ENCODE assay signal across 27 cellular contexts in genomic region chr16:46404028-46404427, GRCh38.
"Had no signal": no experiment of that assay in that cellular context is flagged by ENCODE, and none has a peak within 500 bp of the region (broad histone marks: within the 10 kb centered on the region; RNA-seq: fewer than 3 reads in every experiment).

No MANE protein-coding gene starts in this region.

- ATAC-seq: stimulated activated effector memory CD8-positive, alpha-beta T cell treated with anti-CD3 and anti-CD28 coated beads, Interleukin-12 subunit alpha, Interleukin-12 subunit beta, amount 100 ng/mL, for 72 hours; stimulated activated memory B cell treated with anti-CD40 and anti-IgM and Interleukin-4, amounts not matched to agents 10 μg/mL and 1 μg/mL and 100 μg/mL, for 72 hours; stimulated activated naive B cell treated with anti-CD40 and anti-IgM and Interleukin-4, amounts not matched to agents 10 μg/mL and 1 μg/mL and 100 μg/mL, for 72 hours; stimulated activated naive CD8-positive, alpha-beta T cell treated with anti-CD3 and anti-CD28 coated beads, Interleukin-15, amount 100 ng/mL, for 72 hours; stimulated activated naive CD8-positive, alpha-beta T cell treated with anti-CD3 and anti-CD28 coated beads, Interleukin-15, Interleukin-2, amounts not matched to agents 100 U/mL and 50 U/mL, for 24 hours; upper lobe of right lung had no signal

- H3K4me3 ChIP-seq: stomach, suprapubic skin, testis, thoracic aorta, thyroid gland, tibial artery, tibial nerve, transverse colon, upper lobe of left lung, upper lobe of right lung, uterus, vagina had no signal

- H3K9me3 ChIP-seq: suprapubic skin, testis, thoracic aorta, thyroid gland, vagina had no signal

- DNase-seq: stimulated activated CD4-positive, alpha-beta T cell treated with anti-CD3 and anti-CD28 coated beads, Interleukin-2, amount 100 ng/mL, for 48 hours; stimulated activated CD4-positive, alpha-beta T cell treated with anti-CD3 and anti-CD28 coated beads, Interleukin-4, amount 100 ng/mL, for 1 hour; stimulated activated CD4-positive, alpha-beta T cell treated with anti-CD3 and anti-CD28 coated beads, Interleukin-4, amount 100 ng/mL, for 24 hours; stimulated activated CD4-positive, alpha-beta T cell treated with anti-CD3 and anti-CD28 coated beads, Interleukin-4, amount 100 ng/mL, for 4 hours; stimulated activated CD8-positive, alpha-beta memory T cell treated with anti-CD3 and anti-CD28 coated beads, Interleukin-4, amount 100 ng/mL, for 48 hours; stimulated activated naive B cell treated with anti-CD40 and anti-IgM and Interleukin-4, amounts not matched to agents 10 μg/mL and 1 μg/mL and 100 μg/mL, for 72 hours; stimulated activated naive CD4-positive, alpha-beta T cell; stimulated activated naive CD4-positive, alpha-beta T cell treated with Interleukin-2 at 50 U/mL for 16 hours; stimulated activated naive CD8-positive, alpha-beta T cell treated with anti-CD3 and anti-CD28 coated beads, Interleukin-15, amount 100 ng/mL, for 72 hours; stimulated activated naive CD8-positive, alpha-beta T cell treated with anti-CD3 and anti-CD28 coated beads, Interleukin-15, Interleukin-2, amounts not matched to agents 100 U/mL and 50 U/mL, for 24 hours; stomach; substantia nigra; testis; thyroid gland; tibial artery; transverse colon; trophoblast cell; upper lobe of left lung; upper lobe of right lung; uterus had no signal

- H3K27ac ChIP-seq: stomach, suprapubic skin, testis, thoracic aorta, thyroid gland, tibial artery, tibial nerve, transverse colon, upper lobe of left lung, upper lobe of right lung, uterus, vagina had no signal

- H3K4me1 ChIP-seq: stomach, suprapubic skin, testis, thyroid gland, tibial artery, tibial nerve, transverse colon, upper lobe of left lung, upper lobe of right lung, uterus, vagina had no signal

- FAIRE-seq: urothelium cell line had no signal

- H3K27me3 ChIP-seq: stomach, suprapubic skin, testis, thyroid gland, tibial artery, tibial nerve, transverse colon, upper lobe of left lung, upper lobe of right lung, uterus, vagina had no signal

- H3K36me3 ChIP-seq: stomach, suprapubic skin, thoracic aorta, thyroid gland, tibial artery, tibial nerve, transverse colon, upper lobe of left lung, upper lobe of right lung, uterus, vagina had no signal
